ENCODE assay signal across 8 cellular contexts in genomic region chr5:74640450-74641013, GRCh38. TPM values are rescaled to one million over a fixed set of nuclear protein-coding genes. Genes with fewer than 3 reads are reported as not detected.
DNase-seq lines count a peak whose midpoint lies in the region; ATAC-seq and TF ChIP-seq lines count a peak whose summit lies in the region.

A gene with protein sequence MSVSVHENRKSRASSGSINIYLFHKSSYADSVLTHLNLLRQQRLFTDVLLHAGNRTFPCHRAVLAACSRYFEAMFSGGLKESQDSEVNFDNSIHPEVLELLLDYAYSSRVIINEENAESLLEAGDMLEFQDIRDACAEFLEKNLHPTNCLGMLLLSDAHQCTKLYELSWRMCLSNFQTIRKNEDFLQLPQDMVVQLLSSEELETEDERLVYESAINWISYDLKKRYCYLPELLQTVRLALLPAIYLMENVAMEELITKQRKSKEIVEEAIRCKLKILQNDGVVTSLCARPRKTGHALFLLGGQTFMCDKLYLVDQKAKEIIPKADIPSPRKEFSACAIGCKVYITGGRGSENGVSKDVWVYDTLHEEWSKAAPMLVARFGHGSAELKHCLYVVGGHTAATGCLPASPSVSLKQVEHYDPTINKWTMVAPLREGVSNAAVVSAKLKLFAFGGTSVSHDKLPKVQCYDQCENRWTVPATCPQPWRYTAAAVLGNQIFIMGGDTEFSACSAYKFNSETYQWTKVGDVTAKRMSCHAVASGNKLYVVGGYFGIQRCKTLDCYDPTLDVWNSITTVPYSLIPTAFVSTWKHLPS (minus strand): TSS chr5:74640728. CDS start chr5:74636485, 4,243 bp downstream.

- intact Hi-C loops in dorsolateral prefrontal cortex (cut with DNase I) (loop anchor here (2.0 to 10.0 kb wide), 3 partner anchors 446 to 606 kb away; no protein-coding TSS in a partner anchor), right lobe of liver (cut with DNase I) (loop anchor here (10.0 kb wide), 2 partner anchors 226 to 736 kb away; no protein-coding TSS in a partner anchor)

- 2% methylated on average over 20 of the region's 64 CpGs for WGBS in right lobe of liver (ENCODE audit: insufficient coverage, low coverage, low lambda C conversion rate, missing lambda C conversion rate)

- peak; percentile 73 for ATAC-seq in GM19035 (IDR thresholded peaks at IDR 0.05; ENCODE audit: unreplicated experiment)
- ATAC-seq in HG03354 (IDR thresholded peaks at IDR 0.05; ENCODE audit: poor library complexity, severe bottlenecking, unreplicated experiment) = peak; percentile 74
- ATAC-seq in right lobe of liver = peak; percentile 78 to 88 (median 84)

- H3K27ac ChIP-seq in dorsolateral prefrontal cortex (peak within 1 kb of the TSS; percentile 35 to 98 (median 91)), right lobe of liver (peak within 1 kb of the TSS; percentile 90 to 92 (median 91))

- peaks cover 10% of the 10 kb centered on the region for H3K4me1 ChIP-seq in BE2C
- H3K4me1 ChIP-seq in right lobe of liver = peaks cover 0 to 15% (median 0%) of the 10 kb centered on the region in 4 donors

- DNase-seq in BE2C (peak; percentile 94), NCI-H524 treated with DMSO at 0.1 percent for 48 hours (lab: John Stamatoyannopoulos, UW) (peak; percentile 83), dorsolateral prefrontal cortex (peak; percentile 56 to 89 (median 77)), right lobe of liver (peak; percentile 91 to 94 (median 94))
- DNase-seq in activated CD4-positive, alpha-beta T cell treated with anti-CD3 and anti-CD28 coated beads, Interleukin-2, amount 50 U/mL, for 4 hours = peak; percentile 65 to 68
- peak; percentile 76 for DNase-seq in stimulated activated CD4-positive, alpha-beta T cell treated with anti-CD3 and anti-CD28 coated beads, Interleukin-4, amount 100 ng/mL, for 1 hour

- H3K27me3 ChIP-seq in BE2C (no peaks in the 10 kb centered on the region), dorsolateral prefrontal cortex (no peaks in the 10 kb centered on the region), right lobe of liver (no peaks in the 10 kb centered on the region)

- H3K9me3 ChIP-seq in BE2C (no peaks in the 10 kb centered on the region), right lobe of liver (no peaks in the 10 kb centered on the region)

- peak within 1 kb of the TSS; percentile 93 for H3K4me3 ChIP-seq in BE2C (ENCODE audit: low read depth, low read length)
- H3K4me3 ChIP-seq in dorsolateral prefrontal cortex = peak within 1 kb of the TSS; percentile 59 to 97 (median 82)
- H3K4me3 ChIP-seq in right lobe of liver = peak within 1 kb of the TSS; percentile 79 to 88 (median 79)

- H3K36me3 ChIP-seq in BE2C = peaks cover 7% of the 10 kb centered on the region
- peaks cover 0 to 4% (median 0%) of the 10 kb centered on the region in 4 donors for H3K36me3 ChIP-seq in right lobe of liver

- TF ChIP-seq CTCF in BE2C (IDR thresholded peaks at IDR 0.05; ENCODE audit: low read depth, low read length) = peak; percentile 41; the same call in 1 of the 2 replicates
- peak in 54 of 56 donors; percentile 26 to 62 (median 48) for TF ChIP-seq CTCF in dorsolateral prefrontal cortex (IDR thresholded peaks at IDR 0.05 in 54 of 56, conservative IDR thresholded peaks at IDR 0.05 in 2 of 56; ENCODE audit: low read depth in 1 of 56, partially characterized antibody in 56 of 56)
- TF ChIP-seq CTCF in right lobe of liver (IDR thresholded peaks at IDR 0.05) = peak; percentile 40 to 75 (median 49)

- TF ChIP-seq POLR2A in right lobe of liver (IDR thresholded peaks at IDR 0.05) = peak; percentile 86

RNA-seq across cellular contexts. Expression of the gene that starts here (rescaled TPM):
- 29.6 TPM for polyA plus RNA-seq in BE2C (2012; ENCODE audit: insufficient read depth, insufficient read length, low read depth)
- total RNA-seq in dorsolateral prefrontal cortex (1,000 to 10,000 TPM in 1 of 120 experiments, 100 to 1,000 TPM in 119; 140 to 1,050 (median 576) TPM), right lobe of liver (1 to 10 TPM; 4.5 to 6.8 (median 5.5) TPM)

Comparison
In these comparisons a context has a peak if more than half of its experiments do, and no peak if none do; other contexts are left out.
1. Peak in every context shown above with its lines: DNase-seq, ATAC-seq, H3K4me3 ChIP-seq and H3K27ac ChIP-seq.
2. RNA of the gene that starts here (total RNA-seq): 140 to 1,050 TPM in dorsolateral prefrontal cortex; 4.5 to 6.8 TPM in right lobe of liver; every median in the first group is over 10 times any median in the second.